Comparison of ENCODE assay signal across 12 cellular contexts in genomic region chr7:138295049-138295637, GRCh38.
DNase-seq lines count a peak whose midpoint lies in the region; ATAC-seq and TF ChIP-seq lines count a peak whose summit lies in the region.
"Had no signal": no experiment of that assay in that cellular context is flagged by ENCODE, and none has a peak within 500 bp of the region (broad histone marks: within the 10 kb centered on the region; RNA-seq: fewer than 3 reads in every experiment).

No MANE protein-coding gene starts in this region.

- TF ChIP-seq CTCF in left ventricle myocardium inferior (IDR thresholded peaks at IDR 0.05; ENCODE audit: borderline replicate concordance) (no peak), heart right ventricle (IDR thresholded peaks at IDR 0.05) (no peak), transverse colon (IDR thresholded peaks at IDR 0.05) (no peak)

- TF ChIP-seq POLR2A in transverse colon (IDR thresholded peaks at IDR 0.05): no peak

- in situ Hi-C loops in transverse colon (cut with MboI; ENCODE audit: low pct_ligation_motif_present in 1 of 4, low pct_unique_long_range_greater_than_20kb in 1 of 4, low sequenced_read_pairs in 3 of 4): no loop called here

- no peak for DNase-seq in left ventricle myocardium inferior
- DNase-seq in heart right ventricle: no peak
- DNase-seq in NAMALWA (ENCODE audit: low spot score): peak; percentile 23
- DNase-seq in transverse colon: peak; percentile 15
- DNase-seq in islet precursor cell: no peak
- no peak for DNase-seq in NCI-H187 treated with DMSO at 0.1 percent for 48 hours (lab: John Stamatoyannopoulos, UW)
- DNase-seq in NCI-H226: no peak
- DNase-seq: activated naive CD4-positive, alpha-beta T cell treated with anti-CD3 and anti-CD28 coated beads for 36 hours; caudate nucleus; naive thymus-derived CD4-positive, alpha-beta T cell; NCI-H2107 had no signal

- H3K27me3 ChIP-seq in left ventricle myocardium inferior (ENCODE audit: low read depth) (no peaks in the 10 kb centered on the region), heart right ventricle (no peaks in the 10 kb centered on the region), transverse colon (no peaks in the 10 kb centered on the region)

- 60 to 78% methylated on average over 3 of the region's 3 CpGs for WGBS in heart right ventricle, 2 donors
- 65 to 83% methylated on average over 2 to 3 of the region's 3 CpGs for WGBS in transverse colon (ENCODE audit: low coverage in 1 of 2), 2 donors

- H3K9me3 ChIP-seq in left ventricle myocardium inferior (replicated peaks) (peaks cover 6% of the 10 kb centered on the region), heart right ventricle (peaks cover 0 to 10% (median 0%) of the 10 kb centered on the region in 11 donors), transverse colon (peaks cover 0 to 4% of the 10 kb centered on the region in 2 donors)

- no peak for TF ChIP-seq EP300 in transverse colon (IDR thresholded peaks at IDR 0.05; ENCODE audit: low read depth)

- H3K36me3 ChIP-seq in left ventricle myocardium inferior (no peaks in the 10 kb centered on the region), heart right ventricle (no peaks in the 10 kb centered on the region), transverse colon (no peaks in the 10 kb centered on the region)

- H3K4me3 ChIP-seq in left ventricle myocardium inferior: no peak overlapping the region
- H3K4me3 ChIP-seq in heart right ventricle: no peak overlapping the region
- H3K4me3 ChIP-seq in transverse colon: no peak overlapping the region

- intact Hi-C loops in left ventricle myocardium inferior (cut with micrococcal nuclease) (no loop called here), heart right ventricle (cut with DNase I) (no loop called here), transverse colon (cut with DNase I; ENCODE audit: low total_unique reads) (no loop called here)

- H3K4me1 ChIP-seq in left ventricle myocardium inferior: peaks cover 7% of the 10 kb centered on the region
- H3K4me1 ChIP-seq in heart right ventricle: peaks cover 0 to 15% (median 9%) of the 10 kb centered on the region in 9 donors
- peaks cover 0 to 16% (median 6%) of the 10 kb centered on the region in 4 donors for H3K4me1 ChIP-seq in transverse colon

- H3K27ac ChIP-seq in left ventricle myocardium inferior (replicated peaks) (peak overlapping the region; percentile 5), heart right ventricle (peak overlapping the region in 2 of 10 donors; percentile 8 to 25), transverse colon (peak overlapping the region in 3 of 4 donors; percentile 45 to 58 (median 52))

- ATAC-seq in heart right ventricle (no peak), HG02938 (IDR thresholded peaks at IDR 0.05; ENCODE audit: unreplicated experiment) (peak; percentile 77)
- ATAC-seq: naive thymus-derived CD4-positive, alpha-beta T cell had no signal

Comparison
In these comparisons a context has a peak if more than half of its experiments do, and no peak if none do; other contexts are left out.
1. DNase-seq: peak in NAMALWA (single experiment) and transverse colon (single experiment); none in left ventricle myocardium inferior (single experiment), heart right ventricle (0 of 2), islet precursor cell (single experiment), NCI-H187 treated with DMSO at 0.1 percent for 48 hours (single experiment) and NCI-H226 (single experiment).